32 cellular contexts compared by ENCODE assay signal in the genomic region with DNA sequence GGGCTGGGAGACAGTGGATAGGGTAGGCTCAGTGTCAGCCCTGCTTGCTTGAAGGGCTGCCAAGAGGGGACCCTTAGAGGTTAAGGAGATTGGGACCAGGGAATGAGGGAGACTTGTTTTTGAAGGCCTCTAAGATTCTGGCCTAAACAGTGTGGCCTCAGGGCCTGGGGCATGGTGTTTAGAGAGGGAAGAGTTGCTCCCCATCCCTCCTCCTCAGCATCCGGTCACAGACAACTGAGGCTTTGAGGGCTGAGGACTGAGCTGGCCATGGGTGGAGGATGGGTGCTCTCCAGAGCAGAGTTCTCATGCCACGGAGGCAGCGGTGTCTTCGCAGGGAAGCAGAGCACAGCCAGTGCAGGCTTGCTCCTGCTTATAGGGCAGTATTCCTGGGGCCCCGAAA. TPM values are rescaled to one million over a fixed set of nuclear protein-coding genes. Genes with fewer than 3 reads are reported as not detected.
"Had no signal": no experiment of that assay in that cellular context is flagged by ENCODE, and none has a peak within 500 bp of the region (broad histone marks: within the 10 kb centered on the region; RNA-seq: fewer than 3 reads in every experiment).

No MANE protein-coding gene starts in this region.

- H3K27me3 ChIP-seq: brain microvascular endothelial cell, pancreas, upper lobe of left lung had no signal

- H3K4me3 ChIP-seq: pancreas, prostate gland, skin epidermis, thoracic aorta, upper lobe of left lung had no signal

- H3K9me3 ChIP-seq: neutrophil, pancreas, prostate gland, thoracic aorta, upper lobe of left lung had no signal

- H3K27ac ChIP-seq: brain microvascular endothelial cell, neutrophil, pancreas, thoracic aorta, upper lobe of left lung, WERI-Rb-1 had no signal

- H3K4me3 Mint-ChIP-seq: activated naive CD8-positive, alpha-beta T cell treated with anti-CD3 and anti-CD28 coated beads for 36 hours; immature natural killer cell; nephron; T-helper 1 cell treated with Interleukin-12 subunit alpha and Interleukin-12 subunit beta and Interleukin-4 antibody, amounts not matched to agents 30 μg/mL and 1 μg/mL, for 36 hours had no signal

- H3K36me3 ChIP-seq: brain microvascular endothelial cell, neutrophil, pancreas, prostate gland, thoracic aorta, upper lobe of left lung, WERI-Rb-1 had no signal

- DNase-seq: activated CD4-positive, alpha-beta T cell treated with anti-CD3 and anti-CD28 coated beads for 48 hours; activated CD4-positive, alpha-beta T cell treated with anti-CD3 and anti-CD28 coated beads, Interleukin-2, amount 50 U/mL, for 48 hours; activated CD8-positive, alpha-beta memory T cell treated with anti-CD3 and anti-CD28 coated beads for 24 hours; activated effector memory CD4-positive, alpha-beta T cell treated with Interleukin-2 at 50 U/mL for 16 hours; activated naive CD4-positive, alpha-beta T cell treated with Interleukin-2 at 50 U/mL for 16 hours; activated naive CD8-positive, alpha-beta T cell treated with anti-CD3 and anti-CD28 coated beads for 36 hours; brain microvascular endothelial cell; caudate nucleus; dermis blood vessel endothelial cell; effector CD4-positive, alpha-beta T cell; head of caudate nucleus; hippocampal formation; immature natural killer cell; kidney; left colon; mammary epithelial cell; retina; stimulated activated CD4-positive, alpha-beta T cell treated with anti-CD3 and anti-CD28 coated beads, Interleukin-12 subunit alpha, Interleukin-12 subunit beta, amount 100 ng/mL, for 4 hours; stimulated activated CD4-positive, alpha-beta T cell treated with anti-CD3 and anti-CD28 coated beads, Interleukin-4, amount 100 ng/mL, for 1 hour; stimulated activated naive CD8-positive, alpha-beta T cell treated with anti-CD3 and anti-CD28 coated beads, Interleukin-15, Interleukin-2, amounts not matched to agents 100 U/mL and 50 U/mL, for 24 hours; T1000; WERI-Rb-1 had no signal

- H3K27ac Mint-ChIP-seq: activated naive CD8-positive, alpha-beta T cell treated with anti-CD3 and anti-CD28 coated beads for 36 hours; immature natural killer cell; T-helper 1 cell treated with Interleukin-12 subunit alpha and Interleukin-12 subunit beta and Interleukin-4 antibody, amounts not matched to agents 30 μg/mL and 1 μg/mL, for 36 hours had no signal

- ATAC-seq: activated CD4-positive, CD25-positive, alpha-beta regulatory T cell treated with anti-CD3 and anti-CD28 coated beads, Interleukin-2, amount 50 U/mL, for 24 hours; left colon; pancreas; sciatic nerve; stimulated activated naive CD8-positive, alpha-beta T cell treated with anti-CD3 and anti-CD28 coated beads, Interleukin-15, Interleukin-2, amounts not matched to agents 100 U/mL and 50 U/mL, for 24 hours had no signal

- H3K36me3 Mint-ChIP-seq: activated naive CD8-positive, alpha-beta T cell treated with anti-CD3 and anti-CD28 coated beads for 36 hours; immature natural killer cell had no signal

- H3K4me1 Mint-ChIP-seq: activated naive CD8-positive, alpha-beta T cell treated with anti-CD3 and anti-CD28 coated beads for 36 hours; immature natural killer cell had no signal

- H3K9me3 Mint-ChIP-seq: activated naive CD8-positive, alpha-beta T cell treated with anti-CD3 and anti-CD28 coated beads for 36 hours; immature natural killer cell; nephron; T-helper 1 cell treated with Interleukin-12 subunit alpha and Interleukin-12 subunit beta and Interleukin-4 antibody, amounts not matched to agents 30 μg/mL and 1 μg/mL, for 36 hours had no signal

RNA-seq across cellular contexts. Expression of a gene that starts 49.4 kb away (rescaled TPM):
- total RNA-seq: activated naive CD8-positive, alpha-beta T cell treated with anti-CD3 and anti-CD28 coated beads for 36 hours had no signal
- polyA plus RNA-seq: immature natural killer cell had no signal
